Comparison of ENCODE assay signal across 8 cellular contexts in genomic region chr1:26164036-26164927, GRCh38. TPM values are rescaled to one million over a fixed set of nuclear protein-coding genes. Genes with fewer than 3 reads are reported as not detected.
A peak's percentile ranks its signal among the peaks of the same experiment; 100 is the strongest.
DNase-seq lines count a peak whose midpoint lies in the region; ATAC-seq, FAIRE-seq and TF ChIP-seq lines count a peak whose summit lies in the region.

No MANE protein-coding gene starts in this region.

- peak overlapping the region; percentile 68 for H3K4me2 ChIP-seq in osteoblast (ENCODE audit: insufficient read depth, low read length)

- TF ChIP-seq CTCF in fibroblast of villous mesenchyme (IDR thresholded peaks at IDR 0.05; ENCODE audit: insufficient read depth, low read depth, low read length) (peak; percentile 30), osteoblast (IDR thresholded peaks at IDR 0.05; ENCODE audit: extremely low read depth, low read depth, low read length) (peak; percentile 34)

- H3K4me1 ChIP-seq in osteoblast (ENCODE audit: insufficient read depth, low read length): peaks cover 4% of the 10 kb centered on the region

- no peak overlapping the region for H3K27ac ChIP-seq in osteoblast (ENCODE audit: low read depth, low read length)

- no peaks in the 10 kb centered on the region for H4K20me1 ChIP-seq in osteoblast (ENCODE audit: insufficient read depth, low read length)

- H3K36me3 ChIP-seq in osteoblast (ENCODE audit: insufficient read depth, low read length): no peaks in the 10 kb centered on the region

- H3K36me3 Mint-ChIP-seq in activated T-cell treated with anti-CD3 and anti-CD28 coated beads, Interleukin-2, amount 50 U/mL, for 72 hours (ENCODE audit: insufficient read depth in 2 of 2): no peaks in the 10 kb centered on the region

- DNase-seq in CMK (ENCODE audit: low read depth): peak; percentile 50
- DNase-seq in LoVo (ENCODE audit: low spot score): peak; percentile 56
- peak; percentile 59 to 64 for DNase-seq in activated T-cell treated with anti-CD3 and anti-CD28 coated beads, Interleukin-2, amount 50 U/mL, for 72 hours
- peak; percentile 18 for DNase-seq in fibroblast of villous mesenchyme (ENCODE audit: low read depth)
- peak; percentile 96 for DNase-seq in osteoblast (ENCODE audit: insufficient read length, low spot score, missing footprints)
- DNase-seq in urothelium cell line (ENCODE audit: low spot score): peak; percentile 78
- DNase-seq in putamen (ENCODE audit: low spot score): no peak

- no peak overlapping the region for H3K27ac Mint-ChIP-seq in activated T-cell treated with anti-CD3 and anti-CD28 coated beads, Interleukin-2, amount 50 U/mL, for 72 hours

- peak overlapping the region; percentile 47 for H3K4me3 ChIP-seq in fibroblast of villous mesenchyme (ENCODE audit: low read depth, low read length)
- peak overlapping the region; percentile 60 for H3K4me3 ChIP-seq in osteoblast (ENCODE audit: insufficient read depth, low read length)

- H3K79me2 ChIP-seq in osteoblast (ENCODE audit: insufficient read depth, low read length): no peaks in the 10 kb centered on the region

- H3K27me3 ChIP-seq in osteoblast (ENCODE audit: insufficient read depth, low read length): peaks cover 16% of the 10 kb centered on the region

- peak overlapping the region; percentile 69 to 71 for H3K4me3 Mint-ChIP-seq in activated T-cell treated with anti-CD3 and anti-CD28 coated beads, Interleukin-2, amount 50 U/mL, for 72 hours

- peaks cover 35% of the 10 kb centered on the region for H3K27me3 Mint-ChIP-seq in activated T-cell treated with anti-CD3 and anti-CD28 coated beads, Interleukin-2, amount 50 U/mL, for 72 hours (ENCODE audit: low read depth)

- no peaks in the 10 kb centered on the region for H3K9me3 ChIP-seq in osteoblast (ENCODE audit: low read depth, low read length)

- H3K4me1 Mint-ChIP-seq in activated T-cell treated with anti-CD3 and anti-CD28 coated beads, Interleukin-2, amount 50 U/mL, for 72 hours (ENCODE audit: low read depth): peaks cover 28% of the 10 kb centered on the region

- H2AFZ ChIP-seq in osteoblast (ENCODE audit: low read length): peak overlapping the region; percentile 47

- peak; percentile 77 for ATAC-seq in activated T-cell treated with anti-CD3 and anti-CD28 coated beads, Interleukin-2, amount 50 U/mL, for 72 hours (replicated peaks in 1 of 2)
- no peak for ATAC-seq in GM21737 (IDR thresholded peaks at IDR 0.05; ENCODE audit: unreplicated experiment)

- FAIRE-seq in urothelium cell line (lab: Jason Lieb, UNC): no peak

- no peaks in the 10 kb centered on the region for H3K9me3 Mint-ChIP-seq in activated T-cell treated with anti-CD3 and anti-CD28 coated beads, Interleukin-2, amount 50 U/mL, for 72 hours

RNA-seq across cellular contexts. Expression of gene C1orf232, which starts 4.5 kb away (rescaled TPM):
- not detected for total RNA-seq in activated T-cell treated with anti-CD3 and anti-CD28 coated beads, Interleukin-2, amount 50 U/mL, for 72 hours
- total RNA-seq in fibroblast of villous mesenchyme (not detected in 2 replicates), osteoblast (not detected in 2 replicates)

RNA-seq across cellular contexts. Expression of gene FAM110D, which starts 5.4 kb away (rescaled TPM):
- total RNA-seq in activated T-cell treated with anti-CD3 and anti-CD28 coated beads, Interleukin-2, amount 50 U/mL, for 72 hours: not detected
- total RNA-seq in fibroblast of villous mesenchyme (under 0.01 TPM in 1 of 2 replicates, not detected in the other), osteoblast (not detected in 2 replicates)

RNA-seq across cellular contexts. Expression of gene ZNF593, which starts 5.4 kb away (rescaled TPM):
- total RNA-seq in activated T-cell treated with anti-CD3 and anti-CD28 coated beads, Interleukin-2, amount 50 U/mL, for 72 hours: 10 to 100 TPM; 34.1 to 42.4 TPM
- total RNA-seq in fibroblast of villous mesenchyme (20.3 and 26.4 TPM in 2 replicates), osteoblast (21.2 and 29.0 TPM in 2 replicates)

RNA-seq across cellular contexts. Expression of gene ZNF593OS, which starts 7.3 kb away (rescaled TPM):
- total RNA-seq in activated T-cell treated with anti-CD3 and anti-CD28 coated beads, Interleukin-2, amount 50 U/mL, for 72 hours: not detected
- total RNA-seq in fibroblast of villous mesenchyme (0.32 TPM in 1 of 2 replicates, not detected in the other), osteoblast (not detected in 2 replicates)

RNA-seq across cellular contexts. Expression of gene CNKSR1, which starts 13.0 kb away (rescaled TPM):
- 1 to 10 TPM; 1.1 to 5.0 TPM for total RNA-seq in activated T-cell treated with anti-CD3 and anti-CD28 coated beads, Interleukin-2, amount 50 U/mL, for 72 hours
- 0.32 TPM in 1 of 2 replicates, not detected in the other for total RNA-seq in fibroblast of villous mesenchyme
- total RNA-seq in osteoblast: under 0.01 TPM in 1 of 2 replicates, not detected in the other
